1 cellular context compared by ENCODE assay signal in the genomic region with DNA sequence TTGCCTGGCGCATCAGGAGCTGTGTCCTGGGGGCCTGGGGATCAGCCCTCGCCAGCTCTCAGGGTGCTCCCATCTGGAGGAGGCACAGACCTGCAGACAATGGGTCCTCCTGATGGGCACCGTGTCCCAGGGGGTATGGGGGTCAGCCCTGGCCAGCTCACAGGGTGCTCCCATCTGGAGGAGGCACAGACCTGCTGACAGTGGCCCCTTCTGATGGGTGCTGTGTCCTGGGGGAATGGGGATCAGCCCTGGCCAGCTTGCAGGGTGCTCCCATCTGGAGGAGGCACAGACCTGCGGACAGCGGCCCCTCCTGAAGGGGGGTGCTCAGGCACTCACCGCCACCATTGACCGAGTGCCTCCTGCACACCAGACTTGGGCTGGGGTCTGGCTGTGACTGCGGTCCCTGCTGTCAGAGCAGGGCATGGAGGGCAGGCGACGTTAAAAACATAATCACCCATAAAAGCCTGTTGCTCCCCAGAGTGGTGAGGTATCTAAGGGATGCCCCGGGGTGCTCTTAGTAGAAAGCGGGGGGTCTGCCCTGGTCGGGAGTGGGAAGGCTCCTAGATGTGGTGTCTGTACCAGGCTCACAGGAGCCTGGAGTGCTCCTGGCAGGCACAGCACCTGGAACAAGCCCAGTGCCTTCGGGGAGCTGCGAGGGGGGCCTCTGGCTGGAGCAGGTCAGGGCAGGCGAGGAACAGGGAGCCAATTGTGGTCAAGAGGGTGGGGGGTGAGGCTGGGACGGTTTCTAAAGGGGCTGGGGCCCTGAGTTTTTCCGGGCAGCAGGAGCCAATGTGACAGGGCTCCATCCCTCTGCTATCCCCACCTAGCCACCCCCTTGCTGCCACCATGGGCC.
TF ChIP-seq lines count a peak whose summit lies in the region.

No MANE protein-coding gene starts in this region.

TF ChIP-seq in A549, 52 proteins besides CTCF, POLR2A, EP300 and RAD21 (continued from another document):
- TF ChIP-seq, protein P1, sequence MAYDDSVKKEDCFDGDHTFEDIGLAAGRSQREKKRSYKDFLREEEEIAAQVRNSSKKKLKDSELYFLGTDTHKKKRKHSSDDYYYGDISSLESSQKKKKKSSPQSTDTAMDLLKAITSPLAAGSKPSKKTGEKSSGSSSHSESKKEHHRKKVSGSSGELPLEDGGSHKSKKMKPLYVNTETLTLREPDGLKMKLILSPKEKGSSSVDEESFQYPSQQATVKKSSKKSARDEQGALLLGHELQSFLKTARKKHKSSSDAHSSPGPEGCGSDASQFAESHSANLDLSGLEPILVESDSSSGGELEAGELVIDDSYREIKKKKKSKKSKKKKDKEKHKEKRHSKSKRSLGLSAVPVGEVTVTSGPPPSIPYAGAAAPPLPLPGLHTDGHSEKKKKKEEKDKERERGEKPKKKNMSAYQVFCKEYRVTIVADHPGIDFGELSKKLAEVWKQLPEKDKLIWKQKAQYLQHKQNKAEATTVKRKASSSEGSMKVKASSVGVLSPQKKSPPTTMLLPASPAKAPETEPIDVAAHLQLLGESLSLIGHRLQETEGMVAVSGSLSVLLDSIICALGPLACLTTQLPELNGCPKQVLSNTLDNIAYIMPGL (CRISPR knock-in tag; IDR thresholded peaks at IDR 0.05; ENCODE audit: borderline replicate concordance), result no peak
- TF ChIP-seq EHF (CRISPR knock-in tag; IDR thresholded peaks at IDR 0.05), result no peak
